16 cellular contexts compared by ENCODE assay signal in the genomic region with DNA sequence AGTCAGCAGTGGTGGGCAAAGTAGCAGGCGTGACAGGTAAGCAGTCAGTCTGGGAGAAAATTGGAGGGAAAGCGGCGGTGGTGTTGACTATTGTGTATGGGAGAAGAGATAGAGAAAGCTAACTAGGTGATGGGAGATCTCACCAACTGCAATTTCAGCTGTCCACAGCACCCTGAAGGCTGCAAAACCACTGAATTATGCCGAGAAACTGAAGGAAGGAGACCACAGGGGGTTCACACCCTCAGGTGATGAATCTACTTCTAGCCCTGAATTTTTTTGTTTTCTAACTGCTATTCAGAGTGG.
"Had no signal": no experiment of that assay in that cellular context is flagged by ENCODE, and none has a peak within 500 bp of the region (broad histone marks: within the 10 kb centered on the region; RNA-seq: fewer than 3 reads in every experiment).

No MANE protein-coding gene starts in this region.

- H3K27me3 ChIP-seq: dorsolateral prefrontal cortex, hepatocyte, neural progenitor cell, ovary had no signal

- H3K79me2 ChIP-seq: hepatocyte had no signal

- H3K27ac ChIP-seq: coronary artery, dorsolateral prefrontal cortex, hepatocyte, neural progenitor cell, ovary had no signal

- H3K4me1 Mint-ChIP-seq: naive thymus-derived CD4-positive, alpha-beta T cell had no signal

- H3K4me2 ChIP-seq: hepatocyte, neural progenitor cell had no signal

- H2AFZ ChIP-seq: hepatocyte, neural progenitor cell had no signal

- H3K4me3 ChIP-seq: coronary artery, dorsolateral prefrontal cortex, hepatocyte, neural progenitor cell, ovary had no signal

- H3K36me3 ChIP-seq: neural progenitor cell, ovary had no signal

- H3K4me3 Mint-ChIP-seq: naive thymus-derived CD4-positive, alpha-beta T cell; neural progenitor cell had no signal

- H3K4me1 ChIP-seq: neural progenitor cell had no signal

- DNase-seq: dorsolateral prefrontal cortex; effector CD8-positive, alpha-beta T cell; foreskin melanocyte; kidney glomerular epithelial cell; naive thymus-derived CD4-positive, alpha-beta T cell; nucleus accumbens; ovary; right cardiac atrium; small intestine; stimulated activated CD4-positive, alpha-beta T cell treated with anti-CD3 and anti-CD28 coated beads, Interleukin-2, amount 100 ng/mL, for 48 hours; stimulated activated naive CD4-positive, alpha-beta T cell treated with Interleukin-2 at 50 U/mL for 16 hours; trophoblast cell had no signal

- FAIRE-seq: islet of Langerhans, small intestine had no signal

- H3K36me3 Mint-ChIP-seq: naive thymus-derived CD4-positive, alpha-beta T cell; neural progenitor cell had no signal

- H3K27ac Mint-ChIP-seq: naive thymus-derived CD4-positive, alpha-beta T cell; neural progenitor cell had no signal

- H3K9ac ChIP-seq: neural progenitor cell had no signal

- H3K9me3 ChIP-seq: ovary had no signal

- H3K9me3 Mint-ChIP-seq: neural progenitor cell had no signal

- ATAC-seq: naive thymus-derived CD4-positive, alpha-beta T cell; right cardiac atrium had no signal
